Comparison of ENCODE assay signal across 19 cellular contexts in the genomic region with DNA sequence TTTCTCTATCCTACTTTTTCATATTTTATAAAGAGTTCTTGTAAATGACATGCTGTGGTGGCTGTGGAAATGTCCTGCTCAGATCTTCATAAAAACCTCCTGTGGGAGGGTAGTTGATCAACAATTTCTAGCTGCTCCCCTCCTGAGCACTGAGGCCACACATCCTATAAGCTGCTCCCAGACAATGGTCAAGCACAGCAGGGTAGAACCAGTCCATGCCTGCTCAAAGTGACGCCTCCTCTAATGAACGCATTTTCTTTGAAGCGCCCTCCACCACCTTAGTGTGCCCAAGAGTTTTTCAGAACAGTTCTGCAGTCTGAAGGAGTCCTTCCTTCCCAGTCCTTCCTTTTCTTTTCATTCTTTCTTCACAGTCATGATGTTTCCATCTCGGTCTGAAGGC.
"Had no signal": no experiment of that assay in that cellular context is flagged by ENCODE, and none has a peak within 500 bp of the region (broad histone marks: within the 10 kb centered on the region; RNA-seq: fewer than 3 reads in every experiment).

No MANE protein-coding gene starts in this region.

- DNase-seq: Karpas-422, KG1, MG63, NCI-H1092, NCI-H1105 treated with DMSO at 0.1 percent for 48 hours, NCI-H1417 treated with DMSO at 0.1 percent for 48 hours, NCI-H1694, NCI-H187 treated with DMSO at 0.1 percent for 48 hours, NCI-H2029 treated with DMSO at 0.1 percent for 48 hours, NCI-H2171 treated with DMSO at 0.1 percent for 48 hours, NCI-H524 treated with DMSO at 0.1 percent for 48 hours, NCI-H69, NCI-H774, SHP77 treated with DMSO at 0.1 percent for 48 hours, SJCRH30 had no signal

- H3K27ac ChIP-seq: HL-60, RWPE1, SJCRH30, SK-N-MC had no signal

- ATAC-seq: Panc1 had no signal

- H3K9me3 ChIP-seq: MG63, SJCRH30 had no signal

- H3K4me3 ChIP-seq: MG63, SJCRH30, SK-N-MC had no signal

- H3K36me3 ChIP-seq: MG63, SJCRH30 had no signal

- H3K27me3 ChIP-seq: MG63, SJCRH30 had no signal
